25 cellular contexts compared by ENCODE assay signal in the genomic region with DNA sequence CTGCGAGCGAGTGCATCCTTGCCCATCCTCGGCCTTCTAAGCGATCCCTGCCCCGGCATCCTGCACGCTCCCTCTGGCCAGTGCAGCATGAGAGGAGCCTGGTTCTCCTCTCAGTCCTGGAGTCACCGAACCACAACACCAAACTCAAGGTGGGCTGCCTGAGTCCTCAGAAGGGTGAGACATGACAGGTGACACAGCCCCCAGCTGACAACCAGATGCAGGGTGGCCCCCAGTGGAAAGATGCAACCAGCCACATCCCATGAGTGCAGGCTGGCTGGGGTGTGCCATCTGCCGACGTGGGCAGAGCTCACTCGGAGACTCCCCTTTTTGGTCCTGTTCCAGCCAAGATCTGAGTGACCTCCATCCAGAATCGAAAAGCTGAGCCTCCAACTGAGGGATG. TPM values are rescaled to one million over a fixed set of nuclear protein-coding genes. Genes with fewer than 3 reads are reported as not detected.
"Had no signal": no experiment of that assay in that cellular context is flagged by ENCODE, and none has a peak within 500 bp of the region (broad histone marks: within the 10 kb centered on the region; RNA-seq: fewer than 3 reads in every experiment).

No MANE protein-coding gene starts in this region.

- ATAC-seq: activated CD8-positive, alpha-beta T cell treated with anti-CD3 and anti-CD28 coated beads, Interleukin-2, amount 10 ng/mL, durations not matched to agents 7 days and 5 days; T-helper 17 cell; WTC11 had no signal

- H3K27me3 Mint-ChIP-seq: activated naive CD8-positive, alpha-beta T cell; activated T-cell treated with anti-CD3 and anti-CD28 coated beads, Interleukin-2, amount 50 U/mL, for 24 hours; brain had no signal

- H3K36me3 Mint-ChIP-seq: activated naive CD8-positive, alpha-beta T cell; brain; WTC11 had no signal

- DNase-seq: activated CD4-positive, alpha-beta T cell treated with anti-CD3 and anti-CD28 coated beads for 48 hours; activated CD4-positive, alpha-beta T cell treated with anti-CD3 and anti-CD28 coated beads, Interleukin-2, amount 50 U/mL, for 4 hours; activated CD4-positive, CD25-positive, alpha-beta regulatory T cell treated with anti-CD3 and anti-CD28 coated beads, Interleukin-2, amount 50 U/mL, for 72 hours; activated CD8-positive, alpha-beta T cell treated with anti-CD3 and anti-CD28 coated beads, Interleukin-2, amount 10 ng/mL, durations not matched to agents 7 days and 5 days; activated gamma-delta T cell; activated naive CD4-positive, alpha-beta T cell treated with anti-CD3 and anti-CD28 coated beads for 36 hours; activated T-cell treated with anti-CD3 and anti-CD28 coated beads, Interleukin-2, amount 50 U/mL, for 24 hours; amygdala; Karpas-422; MM.1S; NCI-H1105; NCI-H1436; NCI-H1694 treated with DMSO at 0.1 percent for 48 hours; NCI-H2029 treated with DMSO at 0.1 percent for 48 hours; NCI-H446; NCI-H526 treated with DMSO at 0.1 percent for 48 hours; NK-92 treated with Interleukin-12 subunit alpha and Interleukin-12 subunit beta, amount 100 ng/mL, for 24 hours; SHP77 treated with DMSO at 0.1 percent for 48 hours; T-helper 17 cell; T-helper 9 cell had no signal

- H3K4me1 Mint-ChIP-seq: T-helper 17 cell had no signal

- H3K27ac Mint-ChIP-seq: activated CD8-positive, alpha-beta T cell treated with anti-CD3 and anti-CD28 coated beads, Interleukin-2, amount 10 ng/mL, durations not matched to agents 7 days and 5 days; activated naive CD4-positive, alpha-beta T cell treated with anti-CD3 and anti-CD28 coated beads for 36 hours; activated naive CD8-positive, alpha-beta T cell; activated T-cell treated with anti-CD3 and anti-CD28 coated beads, Interleukin-2, amount 50 U/mL, for 24 hours; activated T-helper 1 cell treated with anti-CD3 and anti-CD28 coated beads, Interleukin-12 subunit alpha, Interleukin-12 subunit beta, Interleukin-2, Interleukin-4 antibody, amounts not matched to agents 30 ng/mL and 10 ng/mL and 1 ng/mL, durations not matched to agents 14 hours and 24 hours and 36 hours; brain; T-helper 17 cell; WTC11 had no signal

- H3K9me3 Mint-ChIP-seq: activated naive CD4-positive, alpha-beta T cell treated with anti-CD3 and anti-CD28 coated beads for 36 hours; activated T-cell treated with anti-CD3 and anti-CD28 coated beads, Interleukin-2, amount 50 U/mL, for 24 hours; activated T-helper 1 cell treated with anti-CD3 and anti-CD28 coated beads, Interleukin-12 subunit alpha, Interleukin-12 subunit beta, Interleukin-2, Interleukin-4 antibody, amounts not matched to agents 30 ng/mL and 10 ng/mL and 1 ng/mL, durations not matched to agents 14 hours and 24 hours and 36 hours; brain; WTC11 had no signal

- H3K4me3 Mint-ChIP-seq: activated CD8-positive, alpha-beta T cell treated with anti-CD3 and anti-CD28 coated beads, Interleukin-2, amount 10 ng/mL, durations not matched to agents 7 days and 5 days; activated naive CD4-positive, alpha-beta T cell treated with anti-CD3 and anti-CD28 coated beads for 36 hours; activated naive CD8-positive, alpha-beta T cell; activated T-cell treated with anti-CD3 and anti-CD28 coated beads, Interleukin-2, amount 50 U/mL, for 24 hours; activated T-helper 1 cell treated with anti-CD3 and anti-CD28 coated beads, Interleukin-12 subunit alpha, Interleukin-12 subunit beta, Interleukin-2, Interleukin-4 antibody, amounts not matched to agents 30 ng/mL and 10 ng/mL and 1 ng/mL, durations not matched to agents 14 hours and 24 hours and 36 hours; brain; T-helper 17 cell; WTC11 had no signal

RNA-seq across cellular contexts. Expression of a gene that starts 58.4 kb away (rescaled TPM):
- total RNA-seq: activated T-helper 1 cell treated with anti-CD3 and anti-CD28 coated beads, Interleukin-12 subunit alpha, Interleukin-12 subunit beta, Interleukin-2, Interleukin-4 antibody, amounts not matched to agents 30 ng/mL and 10 ng/mL and 1 ng/mL, durations not matched to agents 14 hours and 24 hours and 36 hours; SK-MEL-5; T-helper 17 cell had no signal
